1 cellular context compared by ENCODE assay signal in the genomic region with DNA sequence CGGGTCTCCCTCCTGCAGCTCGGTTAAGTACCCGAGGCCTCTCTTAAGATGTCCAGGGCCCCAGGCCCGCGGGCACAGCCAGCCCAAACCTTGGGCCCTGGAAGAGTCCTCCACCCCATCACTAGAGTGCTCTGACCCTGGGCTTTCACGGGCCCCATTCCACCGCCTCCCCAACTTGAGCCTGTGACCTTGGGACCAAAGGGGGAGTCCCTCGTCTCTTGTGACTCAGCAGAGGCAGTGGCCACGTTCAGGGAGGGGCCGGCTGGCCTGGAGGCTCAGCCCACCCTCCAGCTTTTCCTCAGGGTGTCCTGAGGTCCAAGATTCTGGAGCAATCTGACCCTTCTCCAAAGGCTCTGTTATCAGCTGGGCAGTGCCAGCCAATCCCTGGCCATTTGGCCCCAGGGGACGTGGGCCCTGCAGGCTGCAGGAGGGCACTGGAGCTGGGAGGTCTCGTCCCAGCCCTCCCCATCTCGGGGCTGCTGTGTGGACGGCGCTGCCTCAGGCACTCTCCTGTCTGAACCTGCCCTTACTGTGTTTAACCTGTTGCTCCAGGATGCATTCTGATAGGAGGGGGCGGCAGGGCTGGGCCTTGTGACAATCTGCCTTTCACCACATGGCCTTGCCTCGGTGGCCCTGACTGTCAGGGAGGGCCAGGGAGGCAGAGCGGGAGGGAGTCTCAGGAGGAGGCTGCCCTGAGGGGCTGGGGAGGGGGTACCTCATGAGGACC.
TF ChIP-seq lines count a peak whose summit lies in the region.

No MANE protein-coding gene starts in this region.

TF ChIP-seq in K562, 482 proteins besides CTCF, POLR2A, EP300 and RAD21 (continued from another document):
- TF ChIP-seq ZBTB5 (IDR thresholded peaks at IDR 0.05): no peak
- TF ChIP-seq ZNF740 (CRISPR knock-in tag; IDR thresholded peaks at IDR 0.05): no peak
- no peak for TF ChIP-seq ZNF740 (tag; IDR thresholded peaks at IDR 0.05)
- TF ChIP-seq TEAD1 (CRISPR knock-in tag; IDR thresholded peaks at IDR 0.05): 0 out of 4 replicates have a peak, but pooled peaks of 1 of the 2 experiments have one; percentile 24
- TF ChIP-seq ZNF408 (CRISPR knock-in tag; IDR thresholded peaks at IDR 0.05; ENCODE audit: low read depth): no peak
- no peak for TF ChIP-seq YBX1 (IDR thresholded peaks at IDR 0.05)
- TF ChIP-seq ZNF23 (CRISPR knock-in tag; IDR thresholded peaks at IDR 0.05): no peak
- peak; percentile 38; the same call in 1 of the 2 replicates for TF ChIP-seq ZFX (CRISPR knock-in tag; IDR thresholded peaks at IDR 0.05)
- no peak for TF ChIP-seq CBX3 (IDR thresholded peaks at IDR 0.05; ENCODE audit: borderline replicate concordance in 1 of 2, low read length in 2 of 2)
- TF ChIP-seq GTF3C2 (IDR thresholded peaks at IDR 0.05; ENCODE audit: borderline replicate concordance, extremely low read depth, insufficient read length): no peak
- TF ChIP-seq ZFPM2 (CRISPR knock-in tag; IDR thresholded peaks at IDR 0.05): no peak
- no peak for TF ChIP-seq MXI1 (IDR thresholded peaks at IDR 0.05; ENCODE audit: low read depth, low read length)
- TF ChIP-seq NCOR1 (IDR thresholded peaks at IDR 0.05): no peak
- TF ChIP-seq, protein P1, sequence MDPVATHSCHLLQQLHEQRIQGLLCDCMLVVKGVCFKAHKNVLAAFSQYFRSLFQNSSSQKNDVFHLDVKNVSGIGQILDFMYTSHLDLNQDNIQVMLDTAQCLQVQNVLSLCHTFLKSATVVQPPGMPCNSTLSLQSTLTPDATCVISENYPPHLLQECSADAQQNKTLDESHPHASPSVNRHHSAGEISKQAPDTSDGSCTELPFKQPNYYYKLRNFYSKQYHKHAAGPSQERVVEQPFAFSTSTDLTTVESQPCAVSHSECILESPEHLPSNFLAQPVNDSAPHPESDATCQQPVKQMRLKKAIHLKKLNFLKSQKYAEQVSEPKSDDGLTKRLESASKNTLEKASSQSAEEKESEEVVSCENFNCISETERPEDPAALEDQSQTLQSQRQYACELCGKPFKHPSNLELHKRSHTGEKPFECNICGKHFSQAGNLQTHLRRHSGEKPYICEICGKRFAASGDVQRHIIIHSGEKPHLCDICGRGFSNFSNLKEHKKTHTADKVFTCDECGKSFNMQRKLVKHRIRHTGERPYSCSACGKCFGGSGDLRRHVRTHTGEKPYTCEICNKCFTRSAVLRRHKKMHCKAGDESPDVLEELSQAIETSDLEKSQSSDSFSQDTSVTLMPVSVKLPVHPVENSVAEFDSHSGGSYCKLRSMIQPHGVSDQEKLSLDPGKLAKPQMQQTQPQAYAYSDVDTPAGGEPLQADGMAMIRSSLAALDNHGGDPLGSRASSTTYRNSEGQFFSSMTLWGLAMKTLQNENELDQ (CRISPR knock-in tag; IDR thresholded peaks at IDR 0.05; ENCODE audit: borderline replicate concordance): no peak
TF ChIP-seq in K562: peak in this region for 12.
